ENCODE assay signal across 8 cellular contexts in genomic region chr4:83011779-83012630, GRCh38. TPM values are rescaled to one million over a fixed set of nuclear protein-coding genes. Genes with fewer than 3 reads are reported as not detected.
A peak's percentile ranks its signal among the peaks of the same experiment; 100 is the strongest.
DNase-seq lines count a peak whose midpoint lies in the region; ATAC-seq, FAIRE-seq and TF ChIP-seq lines count a peak whose summit lies in the region.

No MANE protein-coding gene starts in this region.

- FAIRE-seq in bronchial epithelial cell (lab: Jason Lieb, UNC): no peak
- FAIRE-seq in kidney (lab: Jason Lieb, UNC): no peak

- H3K36me3 ChIP-seq in BE2C (no peaks in the 10 kb centered on the region), SK-N-SH (replicated peaks in 1 of 2; ENCODE audit: control insufficient read depth in 1 of 2, insufficient read depth in 2 of 2, low read length in 1 of 2) (no peaks in the 10 kb centered on the region), bronchial epithelial cell (ENCODE audit: control insufficient read depth, insufficient read depth, low read length) (no peaks in the 10 kb centered on the region), kidney (ENCODE audit: control insufficient read depth in 1 of 2, insufficient read depth in 2 of 2, low read length in 2 of 2) (no peaks in the 10 kb centered on the region)

- under 1% methylated on average over 25 of the region's 41 CpGs for WGBS in SK-N-SH (ENCODE audit: low lambda C conversion rate)

- POLR2A ChIA-PET in SK-N-SH (lab: Yijun Ruan, JAX): interaction anchor here (3.9 kb wide), 1 partner anchor 23 kb away, joined by 34 read pairs; the partner anchor contains the start of gene COPS4

- TF ChIP-seq CTCF in BE2C (IDR thresholded peaks at IDR 0.05; ENCODE audit: low read depth, low read length) (no peak), SK-N-SH (IDR thresholded peaks at IDR 0.05) (no peak), bronchial epithelial cell (IDR thresholded peaks at IDR 0.05; ENCODE audit: insufficient read depth, low read length, severe bottlenecking) (no peak), kidney (IDR thresholded peaks at IDR 0.05; ENCODE audit: borderline replicate concordance, extremely low read depth, insufficient read depth) (no peak)

- no peaks in the 10 kb centered on the region for H4K20me1 ChIP-seq in SK-N-SH (ENCODE audit: insufficient read depth)

- CTCF ChIA-PET in SK-N-SH (lab: Yijun Ruan, JAX): interaction anchor here (0.7 to 1.2 kb wide), 3 partner anchors 114 to 248 kb away, joined by 3 read pairs; no protein-coding TSS in a partner anchor

- H3K4me3 ChIP-seq in BE2C (ENCODE audit: low read depth, low read length) (peak overlapping the region; percentile 94), SK-N-SH (ENCODE audit: low read depth in 2 of 2, low read length in 1 of 2) (peak overlapping the region; percentile 88 to 95), bronchial epithelial cell (ENCODE audit: low read depth, low read length) (peak overlapping the region; percentile 76), kidney (ENCODE audit: low read length in 2 of 2) (peak overlapping the region; percentile 58 to 80)

- H2AFZ ChIP-seq in SK-N-SH (ENCODE audit: low read depth): peak overlapping the region; percentile 92

- peaks cover 3% of the 10 kb centered on the region; the same call in 1 of the 2 replicates for H3K4me1 ChIP-seq in BE2C
- H3K4me1 ChIP-seq in SK-N-SH (ENCODE audit: control insufficient read depth in 1 of 2, insufficient read depth in 2 of 2, low read depth in 1 of 2, low read length in 1 of 2): peaks cover 4 to 12% of the 10 kb centered on the region in 2 experiments; a peak in 2 of 4 replicates
- peaks cover 10 to 14% of the 10 kb centered on the region in 2 donors for H3K4me1 ChIP-seq in kidney (ENCODE audit: control insufficient read depth in 1 of 2, insufficient read depth in 1 of 2, low read depth in 1 of 2, low read length in 2 of 2)

- ATAC-seq in GM18861 (IDR thresholded peaks at IDR 0.05; ENCODE audit: unreplicated experiment): peak; percentile 6
- ATAC-seq in HG03108 (IDR thresholded peaks at IDR 0.05; ENCODE audit: unreplicated experiment): peak; percentile 11

- TF ChIP-seq EP300 in SK-N-SH (IDR thresholded peaks at IDR 0.05; ENCODE audit: borderline replicate concordance in 1 of 2, low read depth in 1 of 2, low read length in 1 of 2): no peak

- peak; percentile 45 for DNase-seq in BE2C
- DNase-seq in SK-N-SH: no peak
- DNase-seq in bronchial epithelial cell (ENCODE audit: low read depth): peak; percentile 25
- DNase-seq in kidney: no peak
- DNase-seq in stimulated activated CD4-positive, alpha-beta T cell treated with anti-CD3 and anti-CD28 coated beads, Interleukin-2, amount 100 ng/mL, for 24 hours: peak; percentile 34 to 40
- no peak for DNase-seq in GM03348 (ENCODE audit: low spot score)

- peak overlapping the region; percentile 98 for H3K4me2 ChIP-seq in SK-N-SH

- H3K9me3 ChIP-seq in BE2C: no peaks in the 10 kb centered on the region
- no peaks in the 10 kb centered on the region for H3K9me3 ChIP-seq in SK-N-SH
- H3K9me3 ChIP-seq in kidney (ENCODE audit: control insufficient read depth in 1 of 2, low read length in 2 of 2): no peaks in the 10 kb centered on the region

- TF ChIP-seq RAD21 in SK-N-SH (IDR thresholded peaks at IDR 0.05; ENCODE audit: low read length): no peak

- H3K27ac ChIP-seq in SK-N-SH (ENCODE audit: low read depth in 2 of 2, low read length in 1 of 2) (peak overlapping the region; percentile 39 to 82; a peak in 3 of 4 replicates), kidney (ENCODE audit: low read depth in 2 of 2, low read length in 2 of 2) (peak overlapping the region; percentile 74 to 77)

- H3K79me2 ChIP-seq in SK-N-SH (ENCODE audit: insufficient read depth): peaks cover 55% of the 10 kb centered on the region

- intact Hi-C loops in kidney (cut with DNase I): no loop called here

- H3F3A ChIP-seq in SK-N-SH (replicated peaks; ENCODE audit: insufficient read depth): peaks cover 18% of the 10 kb centered on the region

- H3K27me3 ChIP-seq in BE2C (no peaks in the 10 kb centered on the region), SK-N-SH (ENCODE audit: insufficient read depth) (no peaks in the 10 kb centered on the region), bronchial epithelial cell (ENCODE audit: control insufficient read depth, insufficient read depth, low read length) (no peaks in the 10 kb centered on the region)

- H3K9ac ChIP-seq in SK-N-SH (peak overlapping the region; percentile 90), kidney (ENCODE audit: low read length in 2 of 2) (peak overlapping the region; percentile 35 to 69)

- H3K9me2 ChIP-seq in SK-N-SH: no peaks in the 10 kb centered on the region

TF ChIP-seq in SK-N-SH, 30 proteins besides CTCF, POLR2A, EP300 and RAD21:
- TF ChIP-seq ELF1 (IDR thresholded peaks at IDR 0.05): no peak
- peak; percentile 31; the same call in 1 of the 2 replicates for TF ChIP-seq MXI1 (IDR thresholded peaks at IDR 0.05; ENCODE audit: low read depth, low read length)
- 0 out of 2 replicates have a peak, but pooled peaks have one; percentile 7 for TF ChIP-seq SIN3A (IDR thresholded peaks at IDR 0.05; ENCODE audit: borderline replicate concordance, low read depth, low read length)
- TF ChIP-seq POLR2AphosphoS5 (IDR thresholded peaks at IDR 0.05; ENCODE audit: low read depth, low read length): no peak
- TF ChIP-seq NRF1 (IDR thresholded peaks at IDR 0.05; ENCODE audit: low read depth, low read length): no peak
- no peak for TF ChIP-seq FOXM1 (IDR thresholded peaks at IDR 0.05; ENCODE audit: low read depth)
- TF ChIP-seq MEF2A (IDR thresholded peaks at IDR 0.05; ENCODE audit: borderline replicate concordance, low read depth): no peak

RNA-seq across cellular contexts. Expression of gene LIN54, which starts 1.4 kb away (rescaled TPM):
- polyA plus RNA-seq in BE2C (2012; ENCODE audit: insufficient read depth, insufficient read length, low read depth): 4.9 TPM
- polyA plus RNA-seq in SK-N-SH (2012; rRNA removed) (6.4 and 8.0 TPM in 2 replicates), kidney (ENCODE audit: insufficient read depth, low read depth, low replicate concordance) (2.4 TPM)
- polyA plus RNA-seq in SK-N-SH (2012; cell fraction: cytosol; rRNA removed): 7.4 and 7.5 TPM in 2 replicates
- polyA plus RNA-seq in SK-N-SH (2012; cell fraction: nucleus; rRNA removed): 2.4 and 5.7 TPM in 2 replicates
- total RNA-seq in bronchial epithelial cell (6.6 and 9.6 TPM in 2 replicates), kidney (11.9 TPM)

RNA-seq across cellular contexts. Expression of gene COPS4, which starts 23.0 kb away (rescaled TPM):
- 48.7 TPM for polyA plus RNA-seq in BE2C (2012; ENCODE audit: insufficient read depth, insufficient read length, low read depth)
- 32.2 and 33.9 TPM in 2 replicates for polyA plus RNA-seq in SK-N-SH (2012; rRNA removed)
- polyA plus RNA-seq in SK-N-SH (2012; cell fraction: cytosol; rRNA removed): 39.5 and 44.6 TPM in 2 replicates
- polyA plus RNA-seq in SK-N-SH (2012; cell fraction: nucleus; rRNA removed): 14.3 and 31.8 TPM in 2 replicates
- total RNA-seq in bronchial epithelial cell: 41.6 and 42.2 TPM in 2 replicates
- total RNA-seq in kidney: 28.6 TPM
- 51.8 TPM for polyA plus RNA-seq in kidney (ENCODE audit: insufficient read depth, low read depth, low replicate concordance)

Comparison
In these comparisons a context has a peak if more than half of its experiments do, and no peak if none do; other contexts are left out.
1. DNase-seq: peak in BE2C (single experiment), bronchial epithelial cell (single experiment) and stimulated activated CD4-positive, alpha-beta T cell treated with anti-CD3 and anti-CD28 coated beads, Interleukin-2, amount 100 ng/mL, for 24 hours (2 of 2); none in SK-N-SH (single experiment), kidney (single experiment) and GM03348 (single experiment).
2. Peak in every context shown above with its lines, with median percentiles within 50 percentile points of each other: H3K4me3 ChIP-seq.